In genomic region chr9:95058121-95058785, GRCh38 we compare ENCODE assay signal across 14 cellular contexts.
DNase-seq lines count a peak whose midpoint lies in the region; ATAC-seq and TF ChIP-seq lines count a peak whose summit lies in the region.
"Had no signal": no experiment of that assay in that cellular context is flagged by ENCODE, and none has a peak within 500 bp of the region (broad histone marks: within the 10 kb centered on the region; RNA-seq: fewer than 3 reads in every experiment).

No MANE protein-coding gene starts in this region.

- intact Hi-C loops in right lobe of liver (cut with DNase I) (no loop called here), gastrocnemius medialis (cut with DNase I; ENCODE audit: low total_unique reads) (no loop called here)

- H3K27me3 Mint-ChIP-seq in WTC11 (ENCODE audit: low read depth), result no peaks in the 10 kb centered on the region
- H3K27me3 Mint-ChIP-seq: B cell had no signal

- TF ChIP-seq CTCF in WTC11 (IDR thresholded peaks at IDR 0.05), result no peak
- no peak for TF ChIP-seq CTCF in right lobe of liver (IDR thresholded peaks at IDR 0.05)
- TF ChIP-seq CTCF in gastrocnemius medialis (IDR thresholded peaks at IDR 0.05 in 4 of 5, conservative IDR thresholded peaks at IDR 0.05 in 1 of 5), result no peak
- no peak for TF ChIP-seq CTCF in BE2C (IDR thresholded peaks at IDR 0.05; ENCODE audit: low read depth, low read length)

- POLR2A ChIA-PET in WTC11 (lab: Charles Lee), result no interaction called here

- in situ Hi-C loops in gastrocnemius medialis (cut with MboI; ENCODE audit: low sequenced_read_pairs in 4 of 4), result no loop called here

- CTCF ChIA-PET in WTC11 (lab: Charles Lee), result interaction anchor here (1.0 to 2.9 kb wide), 5 partner anchors 13 to 74 kb away, joined by 3 to 13 read pairs (median 4); no protein-coding TSS in a partner anchor

- peak overlapping the region in 2 of 3 donors; percentile 22 to 49 for H3K27ac ChIP-seq in right lobe of liver
- peak overlapping the region; percentile 85 to 96 (median 91) for H3K27ac ChIP-seq in gastrocnemius medialis
- H3K27ac ChIP-seq in effector memory CD4-positive, alpha-beta T cell (ENCODE audit: insufficient read depth, low read length, poor library complexity, severe bottlenecking), result no peak overlapping the region
- H3K27ac ChIP-seq: SK-N-MC had no signal

- no peaks in the 10 kb centered on the region for H3K36me3 Mint-ChIP-seq in WTC11

- no peak overlapping the region for H3K4me3 Mint-ChIP-seq in WTC11
- H3K4me3 Mint-ChIP-seq: activated T-cell treated with anti-CD3 and anti-CD28 coated beads, Interleukin-2, amount 50 U/mL, for 4 hours; B cell had no signal

- H3K27ac Mint-ChIP-seq in WTC11, result peak overlapping the region; percentile 68
- H3K27ac Mint-ChIP-seq: B cell had no signal

- no peaks in the 10 kb centered on the region for H3K27me3 ChIP-seq in right lobe of liver
- H3K27me3 ChIP-seq in gastrocnemius medialis, result no peaks in the 10 kb centered on the region
- H3K27me3 ChIP-seq in effector memory CD4-positive, alpha-beta T cell (replicated peaks; ENCODE audit: control insufficient read depth, insufficient read depth, low read length, poor library complexity, severe bottlenecking), result no peaks in the 10 kb centered on the region
- H3K27me3 ChIP-seq in BE2C, result no peaks in the 10 kb centered on the region

- peaks cover 0 to 30% (median 16%) of the 10 kb centered on the region in 4 donors for H3K36me3 ChIP-seq in right lobe of liver
- H3K36me3 ChIP-seq in gastrocnemius medialis, result peaks cover 0 to 6% of the 10 kb centered on the region in 2 donors
- H3K36me3 ChIP-seq in effector memory CD4-positive, alpha-beta T cell (ENCODE audit: control insufficient read depth, insufficient read depth, low read length), result peaks cover 4% of the 10 kb centered on the region
- H3K36me3 ChIP-seq in BE2C, result peaks cover 52% of the 10 kb centered on the region

- WGBS in right lobe of liver (ENCODE audit: insufficient coverage, low coverage, low lambda C conversion rate, missing lambda C conversion rate), result 70% methylated on average over 7 of the region's 7 CpGs

- H3K9me3 Mint-ChIP-seq in WTC11, result no peaks in the 10 kb centered on the region
- H3K9me3 Mint-ChIP-seq: activated T-cell treated with anti-CD3 and anti-CD28 coated beads, Interleukin-2, amount 50 U/mL, for 4 hours had no signal

- no peaks in the 10 kb centered on the region for H3K9me3 ChIP-seq in right lobe of liver
- no peaks in the 10 kb centered on the region for H3K9me3 ChIP-seq in gastrocnemius medialis
- H3K9me3 ChIP-seq in effector memory CD4-positive, alpha-beta T cell (ENCODE audit: control insufficient read depth, low read length), result no peaks in the 10 kb centered on the region
- no peaks in the 10 kb centered on the region for H3K9me3 ChIP-seq in BE2C

- no peak for TF ChIP-seq POLR2A in right lobe of liver (IDR thresholded peaks at IDR 0.05)
- no peak for TF ChIP-seq POLR2A in gastrocnemius medialis (IDR thresholded peaks at IDR 0.05)

- peaks cover 41% of the 10 kb centered on the region for H3K4me1 Mint-ChIP-seq in WTC11
- H3K4me1 Mint-ChIP-seq: B cell had no signal

- no peak overlapping the region for H3K4me3 ChIP-seq in right lobe of liver
- H3K4me3 ChIP-seq in gastrocnemius medialis, result no peak overlapping the region
- H3K4me3 ChIP-seq in effector memory CD4-positive, alpha-beta T cell (ENCODE audit: insufficient read depth, low read depth, low read length, poor library complexity, severe bottlenecking), result no peak overlapping the region
- no peak overlapping the region for H3K4me3 ChIP-seq in BE2C (ENCODE audit: low read depth, low read length)
- H3K4me3 ChIP-seq: SK-N-MC had no signal

- peak; percentile 44 for DNase-seq in COLO829 (ENCODE audit: low spot score)
- no peak for DNase-seq in WTC11 (ENCODE audit: low spot score)
- no peak for DNase-seq in right lobe of liver
- DNase-seq in gastrocnemius medialis, result no peak
- no peak for DNase-seq in effector memory CD4-positive, alpha-beta T cell
- DNase-seq in COR-L47 (lab: John Stamatoyannopoulos, UW), result no peak
- no peak for DNase-seq in BE2C
- DNase-seq: activated CD4-positive, CD25-positive, alpha-beta regulatory T cell treated with anti-CD3 and anti-CD28 coated beads, Interleukin-2, amount 50 U/mL, for 72 hours; activated T-cell treated with anti-CD3 and anti-CD28 coated beads, Interleukin-2, amount 50 U/mL, for 4 hours; midbrain had no signal

- ATAC-seq in WTC11 (no peak), right lobe of liver (no peak), gastrocnemius medialis (no peak), HG02840 (IDR thresholded peaks at IDR 0.05; ENCODE audit: low FRiP score, unreplicated experiment) (no peak)
- ATAC-seq: activated T-cell treated with anti-CD3 and anti-CD28 coated beads, Interleukin-2, amount 50 U/mL, for 4 hours; HCT116 had no signal

- H3K4me1 ChIP-seq in right lobe of liver (peaks cover 0 to 70% (median 25%) of the 10 kb centered on the region in 4 donors), gastrocnemius medialis (peaks cover 95 to 97% of the 10 kb centered on the region in 2 donors), BE2C (peaks cover 43% of the 10 kb centered on the region)
- no peaks in the 10 kb centered on the region for H3K4me1 ChIP-seq in effector memory CD4-positive, alpha-beta T cell (ENCODE audit: control insufficient read depth, insufficient read depth, low read length, poor library complexity, severe bottlenecking)

TF ChIP-seq in WTC11, 78 proteins besides CTCF, POLR2A, EP300 and RAD21:
- no peak for TF ChIP-seq OVOL2 (CRISPR knock-in tag; IDR thresholded peaks at IDR 0.05; ENCODE audit: borderline replicate concordance)
- TF ChIP-seq NR1H2 (CRISPR knock-in tag; IDR thresholded peaks at IDR 0.05), result no peak
- TF ChIP-seq HMGXB4 (CRISPR knock-in tag; IDR thresholded peaks at IDR 0.05), result no peak
- no peak for TF ChIP-seq ETV6 (CRISPR knock-in tag; IDR thresholded peaks at IDR 0.05)
- TF ChIP-seq ZNF219 (CRISPR knock-in tag; IDR thresholded peaks at IDR 0.05; ENCODE audit: borderline replicate concordance), result no peak
- no peak for TF ChIP-seq ELF4 (CRISPR knock-in tag; IDR thresholded peaks at IDR 0.05; ENCODE audit: low read depth)
